Comparison of ENCODE assay signal across 10 cellular contexts in genomic region chr2:196586511-196586991, GRCh38. TPM values are rescaled to one million over a fixed set of nuclear protein-coding genes. Genes with fewer than 3 reads are reported as not detected.
DNase-seq lines count a peak whose midpoint lies in the region; ATAC-seq and TF ChIP-seq lines count a peak whose summit lies in the region.
"Had no signal": no experiment of that assay in that cellular context is flagged by ENCODE, and none has a peak within 500 bp of the region (broad histone marks: within the 10 kb centered on the region; RNA-seq: fewer than 3 reads in every experiment).

No MANE protein-coding gene starts in this region.

- H3K36me3 Mint-ChIP-seq in natural killer cell treated with Interleukin-12 subunit alpha and Interleukin-12 subunit beta and Interleukin-15 and Interleukin-18, amount 100 ng/mL, for 72 hours, result no peaks in the 10 kb centered on the region
- no peaks in the 10 kb centered on the region for H3K36me3 Mint-ChIP-seq in glutamatergic neuron (ENCODE audit: unreplicated experiment)
- H3K36me3 Mint-ChIP-seq: WTC11 had no signal

- no peaks in the 10 kb centered on the region for H3K36me3 ChIP-seq in MG63
- H3K36me3 ChIP-seq in kidney epithelial cell (ENCODE audit: control insufficient read depth, insufficient read depth, low read length), result no peaks in the 10 kb centered on the region

- peaks cover 0 to 5% of the 10 kb centered on the region in 2 donors for H3K4me1 Mint-ChIP-seq in natural killer cell treated with Interleukin-12 subunit alpha and Interleukin-12 subunit beta and Interleukin-15 and Interleukin-18, amount 100 ng/mL, for 72 hours (ENCODE audit: low read depth in 2 of 2)
- peaks cover 24% of the 10 kb centered on the region for H3K4me1 Mint-ChIP-seq in glutamatergic neuron (ENCODE audit: low read depth, unreplicated experiment)

- no peaks in the 10 kb centered on the region for H3K27me3 ChIP-seq in MG63
- no peaks in the 10 kb centered on the region for H3K27me3 ChIP-seq in kidney epithelial cell (ENCODE audit: control insufficient read depth, insufficient read depth, low read length)

- peak; percentile 84 for DNase-seq in DMS79 (lab: John Stamatoyannopoulos, UW)
- DNase-seq in MG63, result peak; percentile 26
- peak; percentile 92 for DNase-seq in astrocyte of the cerebellum (ENCODE audit: low read depth)
- DNase-seq in kidney epithelial cell (ENCODE audit: low read depth), result peak; percentile 58
- no peak for DNase-seq in natural killer cell treated with Interleukin-12 subunit alpha and Interleukin-12 subunit beta and Interleukin-15 and Interleukin-18, amount 100 ng/mL, for 72 hours (ENCODE audit: low spot score)
- DNase-seq in NCI-H187 (lab: John Stamatoyannopoulos, UW), result no peak
- DNase-seq in glutamatergic neuron, result no peak
- no peak for DNase-seq in NCI-H2107 treated with DMSO at 0.1 percent for 48 hours (lab: John Stamatoyannopoulos, UW; ENCODE audit: unreplicated experiment)
- DNase-seq: NCI-H1092 had no signal

- H3K27me3 Mint-ChIP-seq in natural killer cell treated with Interleukin-12 subunit alpha and Interleukin-12 subunit beta and Interleukin-15 and Interleukin-18, amount 100 ng/mL, for 72 hours, result peaks cover 34 to 70% of the 10 kb centered on the region in 2 donors
- peaks cover 5% of the 10 kb centered on the region for H3K27me3 Mint-ChIP-seq in glutamatergic neuron (ENCODE audit: unreplicated experiment)

- in situ Hi-C loops in astrocyte of the cerebellum (cut with HindIII; ENCODE audit: low sequenced_read_pairs), result no loop called here

- ATAC-seq in natural killer cell treated with Interleukin-12 subunit alpha and Interleukin-12 subunit beta and Interleukin-15 and Interleukin-18, amount 100 ng/mL, for 72 hours, result no peak
- ATAC-seq: WTC11 had no signal

- H3K9me3 Mint-ChIP-seq in natural killer cell treated with Interleukin-12 subunit alpha and Interleukin-12 subunit beta and Interleukin-15 and Interleukin-18, amount 100 ng/mL, for 72 hours, result no peaks in the 10 kb centered on the region
- peaks cover 2% of the 10 kb centered on the region for H3K9me3 Mint-ChIP-seq in glutamatergic neuron (ENCODE audit: unreplicated experiment)
- H3K9me3 Mint-ChIP-seq: WTC11 had no signal

- H3K4me3 ChIP-seq in MG63, result no peak overlapping the region
- H3K4me3 ChIP-seq in astrocyte of the cerebellum (ENCODE audit: low read depth, low read length), result no peak overlapping the region
- H3K4me3 ChIP-seq in kidney epithelial cell (ENCODE audit: low read depth, low read length), result no peak overlapping the region

- H3K9me3 ChIP-seq in MG63, result no peaks in the 10 kb centered on the region

- no peak overlapping the region for H3K4me3 Mint-ChIP-seq in natural killer cell treated with Interleukin-12 subunit alpha and Interleukin-12 subunit beta and Interleukin-15 and Interleukin-18, amount 100 ng/mL, for 72 hours
- no peak overlapping the region for H3K4me3 Mint-ChIP-seq in glutamatergic neuron (ENCODE audit: unreplicated experiment)
- H3K4me3 Mint-ChIP-seq: WTC11 had no signal

- H3K27ac Mint-ChIP-seq in natural killer cell treated with Interleukin-12 subunit alpha and Interleukin-12 subunit beta and Interleukin-15 and Interleukin-18, amount 100 ng/mL, for 72 hours, result no peak overlapping the region
- H3K27ac Mint-ChIP-seq in glutamatergic neuron (ENCODE audit: unreplicated experiment), result no peak overlapping the region
- H3K27ac Mint-ChIP-seq: WTC11 had no signal

- TF ChIP-seq CTCF in astrocyte of the cerebellum (IDR thresholded peaks at IDR 0.05; ENCODE audit: low read depth, low read length, missing control alignments) (no peak), kidney epithelial cell (IDR thresholded peaks at IDR 0.05; ENCODE audit: insufficient read depth, low read length, poor library complexity, severe bottlenecking) (no peak), glutamatergic neuron (IDR thresholded peaks at IDR 0.05; ENCODE audit: partially characterized antibody, unreplicated experiment) (no peak)

RNA-seq across cellular contexts. Expression of gene HECW2, which starts 6.8 kb away (rescaled TPM):
- total RNA-seq in MG63 (2014; rRNA removed; shearing (Covaris generic); ENCODE audit: low replicate concordance), result 9.2 and 10.8 TPM in 2 replicates
- 4.1 and 6.0 TPM in 2 replicates for total RNA-seq in kidney epithelial cell
- 1 to 10 TPM; 1.2 to 2.1 TPM for total RNA-seq in natural killer cell treated with Interleukin-12 subunit alpha and Interleukin-12 subunit beta and Interleukin-15 and Interleukin-18, amount 100 ng/mL, for 72 hours
- total RNA-seq in glutamatergic neuron (ENCODE audit: unreplicated experiment), result 172 TPM

RNA-seq across cellular contexts. Expression of gene CCDC150, which starts 53.0 kb away (rescaled TPM):
- total RNA-seq in MG63 (2014; rRNA removed; shearing (Covaris generic); ENCODE audit: low replicate concordance), result 3.3 and 3.5 TPM in 2 replicates
- 3.5 and 4.4 TPM in 2 replicates for total RNA-seq in kidney epithelial cell
- 10 to 100 TPM; 12.0 to 43.5 TPM for total RNA-seq in natural killer cell treated with Interleukin-12 subunit alpha and Interleukin-12 subunit beta and Interleukin-15 and Interleukin-18, amount 100 ng/mL, for 72 hours
- 25.6 TPM for total RNA-seq in glutamatergic neuron (ENCODE audit: unreplicated experiment)

Comparison
In these comparisons a context has a peak if more than half of its experiments do, and no peak if none do; other contexts are left out.
1. DNase-seq: peak in DMS79 (single experiment), MG63 (single experiment), astrocyte of the cerebellum (single experiment) and kidney epithelial cell (single experiment); none in natural killer cell treated with Interleukin-12 subunit alpha and Interleukin-12 subunit beta and Interleukin-15 and Interleukin-18, amount 100 ng/mL, for 72 hours (single experiment), NCI-H187 (0 of 2), glutamatergic neuron (single experiment) and NCI-H2107 treated with DMSO at 0.1 percent for 48 hours (single experiment).
2. RNA of gene HECW2, which starts 6.8 kb away (total RNA-seq): 172 TPM in glutamatergic neuron (single experiment); 9.2 to 10.8 TPM in MG63, 4.1 to 6.0 TPM in kidney epithelial cell and 1.2 to 2.1 TPM in natural killer cell treated with Interleukin-12 subunit alpha and Interleukin-12 subunit beta and Interleukin-15 and Interleukin-18, amount 100 ng/mL, for 72 hours; every median in the first group is over 10 times any median in the second.